Comparison of ENCODE assay signal across 7 cellular contexts in the genomic region with DNA sequence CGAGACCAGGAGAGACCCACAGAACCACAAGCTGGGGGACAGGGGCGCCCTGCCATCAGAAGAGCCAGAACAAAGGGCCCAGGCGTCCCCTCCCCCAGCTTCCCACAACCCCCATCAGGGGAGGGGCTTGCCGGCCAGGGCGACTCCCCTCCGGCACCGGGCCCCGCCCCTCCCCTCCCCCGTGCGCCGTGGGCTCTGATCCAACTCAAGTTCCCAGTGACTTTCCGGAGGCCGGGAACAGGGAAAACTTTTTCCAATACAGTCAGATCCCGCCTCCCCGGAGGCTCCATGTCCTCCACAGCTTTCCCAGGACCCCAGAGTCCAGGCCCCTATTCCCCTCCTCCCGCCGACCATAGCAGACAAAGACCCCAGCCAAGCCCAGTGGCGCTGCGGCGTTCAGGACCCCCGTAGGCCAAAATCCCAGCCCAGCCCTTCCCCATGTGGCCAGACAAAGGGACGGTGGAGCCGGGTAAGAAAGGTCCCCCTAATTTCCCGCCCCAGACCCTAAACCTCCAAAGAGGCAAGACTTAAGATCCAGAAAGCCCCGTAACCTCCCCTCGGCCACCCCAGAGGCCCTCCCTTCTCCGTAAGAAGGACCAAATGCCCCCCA. TPM values are rescaled to one million over a fixed set of nuclear protein-coding genes. Genes with fewer than 3 reads are reported as not detected.
DNase-seq lines count a peak whose midpoint lies in the region; TF ChIP-seq lines count a peak whose summit lies in the region.

No MANE protein-coding gene starts in this region.

- no peak for TF ChIP-seq CTCF in neural progenitor cell (IDR thresholded peaks at IDR 0.05)
- no peak for TF ChIP-seq CTCF in CD14-positive monocyte (IDR thresholded peaks at IDR 0.05)

- peaks cover 26% of the 10 kb centered on the region for H3K4me1 Mint-ChIP-seq in neural progenitor cell
- H3K4me1 Mint-ChIP-seq in CD14-positive monocyte, result peaks cover 6% of the 10 kb centered on the region

- H3K4me3 Mint-ChIP-seq in neural progenitor cell (no peak overlapping the region), CD14-positive monocyte (peak overlapping the region in 1 of 2 donors; percentile 77)

- peak overlapping the region; percentile 95 for H3K4me2 ChIP-seq in neural progenitor cell

- H3K27me3 ChIP-seq in HAP-1 (ENCODE audit: low read depth) (no peaks in the 10 kb centered on the region), neural progenitor cell (no peaks in the 10 kb centered on the region)

- peaks cover 27% of the 10 kb centered on the region for H3F3A ChIP-seq in neural progenitor cell (ENCODE audit: low read depth)

- H4K20me1 ChIP-seq in neural progenitor cell (ENCODE audit: low read depth), result peaks cover 11% of the 10 kb centered on the region

- H3K36me3 ChIP-seq in HAP-1 (replicated peaks), result peaks cover 11% of the 10 kb centered on the region
- H3K36me3 ChIP-seq in neural progenitor cell, result peaks cover 6% of the 10 kb centered on the region

- H3K9me3 Mint-ChIP-seq in neural progenitor cell, result no peaks in the 10 kb centered on the region
- H3K9me3 Mint-ChIP-seq in CD14-positive monocyte, result peaks cover 0 to 8% (median 3%) of the 10 kb centered on the region in 7 donors

- H3K9me3 ChIP-seq in HAP-1, result no peaks in the 10 kb centered on the region
- no peaks in the 10 kb centered on the region for H3K9me3 ChIP-seq in neural progenitor cell (ENCODE audit: low read depth)

- H3K27ac Mint-ChIP-seq in neural progenitor cell (peak overlapping the region; percentile 99), CD14-positive monocyte (no peak overlapping the region)

- H3K4me3 ChIP-seq in HAP-1 (peak overlapping the region; percentile 60), neural progenitor cell (peak overlapping the region; percentile 76)

- DNase-seq in HAP-1 (ENCODE audit: low spot score in 2 of 2) (peak; percentile 67 to 87), SK-N-DZ (ENCODE audit: low spot score) (peak; percentile 18), foreskin melanocyte (peak; percentile 49), neural progenitor cell (ENCODE audit: low spot score) (peak; percentile 90), CD14-positive monocyte (ENCODE audit: low spot score) (no peak), SIG-M5 treated with dmso at 0.1 percent for 504 hours (lab: John Stamatoyannopoulos, UW; ENCODE audit: unreplicated experiment) (no peak), GM19240 (ENCODE audit: insufficient read length, low spot score) (no peak)

- no peak overlapping the region for H2AFZ ChIP-seq in neural progenitor cell (replicated peaks)

- in situ Hi-C loops in HAP-1 (cut with MboI; ENCODE audit: low sequenced_read_pairs), result no loop called here

- intact Hi-C loops in CD14-positive monocyte (cut with micrococcal nuclease), result no loop called here

- peaks cover 10% of the 10 kb centered on the region for H3K27me3 Mint-ChIP-seq in neural progenitor cell (ENCODE audit: insufficient read depth, low read depth)
- peaks cover 24 to 25% (median 25%) of the 10 kb centered on the region in 3 donors for H3K27me3 Mint-ChIP-seq in CD14-positive monocyte (ENCODE audit: low read depth in 3 of 3)

- H3K79me2 ChIP-seq in neural progenitor cell (ENCODE audit: low read depth), result peaks cover 66% of the 10 kb centered on the region

- H3K9ac ChIP-seq in neural progenitor cell, result peak overlapping the region; percentile 90

- peak overlapping the region; percentile 94 for H3K27ac ChIP-seq in neural progenitor cell

- H3K36me3 Mint-ChIP-seq in neural progenitor cell (peaks cover 21% of the 10 kb centered on the region), CD14-positive monocyte (no peaks in the 10 kb centered on the region)

- H3K4me1 ChIP-seq in HAP-1 (peaks cover 10% of the 10 kb centered on the region), neural progenitor cell (peaks cover 16% of the 10 kb centered on the region)

RNA-seq across cellular contexts. Expression of gene TEAD2, which starts 0.7 kb away (rescaled TPM):
- polyA plus RNA-seq in SK-N-DZ (2014; cell fraction: cytosol; rRNA removed), result 20.1 and 28.3 TPM in 2 replicates
- polyA plus RNA-seq in SK-N-DZ (2014; cell fraction: nucleus; rRNA removed), result 14.1 and 16.2 TPM in 2 replicates
- 125 and 193 TPM in 2 replicates for total RNA-seq in neural progenitor cell (ENCODE audit: low replicate concordance)
- polyA plus RNA-seq in CD14-positive monocyte, result not detected

RNA-seq across cellular contexts. Expression of gene DKKL1, which starts 2.1 kb away (rescaled TPM):
- polyA plus RNA-seq in SK-N-DZ (2014; cell fraction: cytosol; rRNA removed), result not detected in 2 replicates
- not detected in 2 replicates for polyA plus RNA-seq in SK-N-DZ (2014; cell fraction: nucleus; rRNA removed)
- 3.0 and 5.6 TPM in 2 replicates for total RNA-seq in neural progenitor cell (ENCODE audit: low replicate concordance)
- polyA plus RNA-seq in CD14-positive monocyte, result not detected

RNA-seq across cellular contexts. Expression of gene CD37, which starts 26.3 kb away (rescaled TPM):
- polyA plus RNA-seq in SK-N-DZ (2014; cell fraction: cytosol; rRNA removed), result not detected in 2 replicates
- not detected in 2 replicates for polyA plus RNA-seq in SK-N-DZ (2014; cell fraction: nucleus; rRNA removed)
- not detected in 2 replicates for total RNA-seq in neural progenitor cell (ENCODE audit: low replicate concordance)
- 100 to 1,000 TPM; 147 to 194 TPM for polyA plus RNA-seq in CD14-positive monocyte

RNA-seq across cellular contexts. Expression of gene KASH5, which starts 26.5 kb away (rescaled TPM):
- not detected in 2 replicates for polyA plus RNA-seq in SK-N-DZ (2014; cell fraction: cytosol; rRNA removed)
- polyA plus RNA-seq in SK-N-DZ (2014; cell fraction: nucleus; rRNA removed), result not detected in 2 replicates
- total RNA-seq in neural progenitor cell (ENCODE audit: low replicate concordance), result 0.59 TPM in 1 of 2 replicates, not detected in the other
- not detected for polyA plus RNA-seq in CD14-positive monocyte

RNA-seq across cellular contexts. Expression of gene SLC6A16, which starts 36.6 kb away (rescaled TPM):
- polyA plus RNA-seq in SK-N-DZ (2014; cell fraction: cytosol; rRNA removed), result 0.05 and 0.13 TPM in 2 replicates
- polyA plus RNA-seq in SK-N-DZ (2014; cell fraction: nucleus; rRNA removed), result 0.40 and 0.47 TPM in 2 replicates
- 2.9 and 5.0 TPM in 2 replicates for total RNA-seq in neural progenitor cell (ENCODE audit: low replicate concordance)
- under 1 TPM; 0.21 to 0.55 TPM for polyA plus RNA-seq in CD14-positive monocyte

Comparison
In these comparisons a context has a peak if more than half of its experiments do, and no peak if none do; other contexts are left out.
1. DNase-seq: peak in HAP-1 (2 of 2), SK-N-DZ (single experiment), foreskin melanocyte (single experiment) and neural progenitor cell (single experiment); none in CD14-positive monocyte (single experiment), SIG-M5 treated with dmso at 0.1 percent for 504 hours (single experiment) and GM19240 (single experiment).